ENCODE assay signal across 11 cellular contexts in the genomic region with DNA sequence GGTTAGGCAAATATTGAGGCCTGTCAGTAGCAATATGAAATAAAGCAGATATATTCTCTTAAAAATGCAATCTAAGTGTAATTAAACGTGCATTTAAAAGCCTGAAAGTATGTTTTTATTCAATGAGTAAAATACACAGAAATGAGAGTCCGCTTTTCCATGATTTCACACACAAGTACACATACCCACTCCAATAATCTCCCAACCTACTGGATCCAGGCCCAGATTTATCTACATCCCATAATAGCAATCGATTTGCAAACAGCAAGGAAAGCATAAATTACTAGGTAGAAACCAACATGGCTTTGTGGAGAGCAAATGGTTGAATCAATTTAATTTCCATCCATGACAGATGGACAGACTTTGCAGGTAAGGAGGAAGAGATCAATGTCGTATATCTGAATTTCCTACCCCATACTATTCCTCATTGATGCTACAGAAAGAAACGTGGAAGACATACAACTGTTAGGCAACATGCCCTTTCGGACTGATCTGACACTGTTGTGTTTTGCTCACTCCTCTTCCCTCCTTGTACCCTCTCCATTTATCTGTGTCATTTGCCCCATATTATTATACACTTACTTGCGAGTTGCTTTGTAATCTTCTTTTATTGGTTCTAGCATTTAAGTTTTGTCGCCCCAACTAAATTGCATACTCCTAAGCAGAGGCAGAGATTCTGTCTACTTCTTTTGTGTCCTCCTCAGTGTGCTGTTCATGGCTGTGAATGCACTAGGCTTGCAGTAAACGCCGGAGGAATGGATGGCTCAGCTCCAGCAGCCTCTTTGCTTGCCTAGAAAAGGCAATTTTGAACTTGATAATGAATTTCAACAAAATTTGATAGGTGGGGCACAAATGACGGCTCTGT.
DNase-seq lines count a peak whose midpoint lies in the region; ATAC-seq, FAIRE-seq and TF ChIP-seq lines count a peak whose summit lies in the region.
"Had no signal": no experiment of that assay in that cellular context is flagged by ENCODE, and none has a peak within 500 bp of the region (broad histone marks: within the 10 kb centered on the region; RNA-seq: fewer than 3 reads in every experiment).

No MANE protein-coding gene starts in this region.

- H3K27me3 Mint-ChIP-seq in brain: no peaks in the 10 kb centered on the region

- H3K9me3 ChIP-seq in left lung (no peaks in the 10 kb centered on the region), stomach (no peaks in the 10 kb centered on the region)

- FAIRE-seq in RCC 7860 (lab: Jason Lieb, UNC): no peak
- FAIRE-seq: GM12891 had no signal

- H3K4me3 Mint-ChIP-seq in brain: peak overlapping the region in 4 of 5 experiments; percentile 53 to 70 (median 66)

- DNase-seq in NCI-H146 (lab: John Stamatoyannopoulos, UW) (peak; percentile 77), left lung (no peak), stomach (peak; percentile 53), SK-N-DZ (ENCODE audit: low spot score) (no peak), H4 (ENCODE audit: low spot score) (no peak), RCC 7860 (ENCODE audit: low spot score) (no peak)

- H3K27ac ChIP-seq in left lung: peak overlapping the region; percentile 17 to 45
- peak overlapping the region; percentile 52 to 81 (median 71) for H3K27ac ChIP-seq in stomach
- H3K27ac ChIP-seq: cardiac muscle cell had no signal

- no peak for TF ChIP-seq EP300 in stomach (IDR thresholded peaks at IDR 0.05)

- H3K27me3 ChIP-seq in left lung (no peaks in the 10 kb centered on the region), stomach (no peaks in the 10 kb centered on the region)
- H3K27me3 ChIP-seq: cardiac muscle cell had no signal

- H3K36me3 Mint-ChIP-seq in brain: peaks cover 19% of the 10 kb centered on the region

- no peak for TF ChIP-seq POLR2A in stomach (IDR thresholded peaks at IDR 0.05)

- intact Hi-C loops in left lung (cut with DNase I): no loop called here
- intact Hi-C loops in stomach (cut with DNase I; ENCODE audit: low total_unique reads): no loop called here

- H3K9me3 Mint-ChIP-seq in brain: no peaks in the 10 kb centered on the region

- whole genome bisulfite sequencing in stomach, 5 donors: 35 to 45% (median 38%) methylated on average over 11 of the region's 11 CpGs

- peak overlapping the region in 4 of 5 experiments; percentile 80 to 90 (median 86) for H3K27ac Mint-ChIP-seq in brain

- H3K4me1 Mint-ChIP-seq in brain: peaks cover 49% of the 10 kb centered on the region

- H3K4me3 ChIP-seq in left lung (no peak overlapping the region), stomach (peak overlapping the region; percentile 3 to 25 (median 18))
- H3K4me3 ChIP-seq: cardiac muscle cell had no signal

- peaks cover 5 to 26% of the 10 kb centered on the region in 2 donors for H3K4me1 ChIP-seq in left lung
- H3K4me1 ChIP-seq in stomach: peaks cover 20 to 62% (median 35%) of the 10 kb centered on the region in 4 donors

- no peak for TF ChIP-seq CTCF in brain (conservative IDR thresholded peaks at IDR 0.05)
- no peak for TF ChIP-seq CTCF in left lung (IDR thresholded peaks at IDR 0.05)
- no peak for TF ChIP-seq CTCF in stomach (IDR thresholded peaks at IDR 0.05)

- ATAC-seq in left lung (peak; percentile 42), HG03469 (IDR thresholded peaks at IDR 0.05; ENCODE audit: unreplicated experiment) (no peak)
- ATAC-seq: SK-N-SH treated with all-trans-retinoic acid at 6 μM for 48 hours had no signal

- H3K36me3 ChIP-seq in left lung (no peaks in the 10 kb centered on the region), stomach (no peaks in the 10 kb centered on the region)
- H3K36me3 ChIP-seq: cardiac muscle cell had no signal

Comparison
In these comparisons a context has a peak if more than half of its experiments do, and no peak if none do; other contexts are left out.
1. DNase-seq: peak in NCI-H146 (single experiment) and stomach (single experiment); none in left lung (0 of 2), SK-N-DZ (single experiment), H4 (single experiment) and RCC 7860 (single experiment).
2. H3K4me3 ChIP-seq: peak in stomach (4 of 4); none in left lung (0 of 2).